In the genomic region with DNA sequence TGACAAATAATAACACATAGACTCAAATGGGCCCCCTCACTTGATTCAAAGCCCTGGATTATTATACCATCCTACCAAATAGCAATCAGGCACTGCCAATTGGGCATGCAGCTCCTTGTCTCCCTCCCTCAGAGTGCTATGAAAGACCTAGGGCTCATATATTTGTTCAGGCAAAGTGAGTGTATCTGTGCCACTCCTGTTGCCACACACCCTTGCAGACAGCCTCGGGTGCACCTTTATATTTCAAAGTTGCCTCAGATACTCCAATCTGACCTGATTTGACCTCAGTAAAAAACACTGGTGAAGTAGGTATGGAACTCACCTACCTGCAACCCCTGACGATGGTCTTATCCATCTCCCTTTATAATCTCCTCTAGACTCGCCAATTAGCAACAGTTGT, we compare ENCODE assay signal across 13 cellular contexts.
"Had no signal": no experiment of that assay in that cellular context is flagged by ENCODE, and none has a peak within 500 bp of the region (broad histone marks: within the 10 kb centered on the region; RNA-seq: fewer than 3 reads in every experiment).

No MANE protein-coding gene starts in this region.

- H3K36me3 Mint-ChIP-seq: neural progenitor cell had no signal

- H3K27ac Mint-ChIP-seq: activated CD4-positive, alpha-beta memory T cell treated with anti-CD3 and anti-CD28 coated beads for 36 hours; neural progenitor cell had no signal

- ATAC-seq: foreskin keratinocyte, pancreas had no signal

- DNase-seq: activated CD4-positive, alpha-beta memory T cell treated with anti-CD3 and anti-CD28 coated beads for 36 hours; activated CD4-positive, CD25-positive, alpha-beta regulatory T cell treated with anti-CD3 and anti-CD28 coated beads, Interleukin-2, amount 50 U/mL, for 72 hours; activated CD8-positive, alpha-beta memory T cell treated with anti-CD3 and anti-CD28 coated beads, Interleukin-2, amount 50 U/mL, for 4 hours; activated naive CD4-positive, alpha-beta T cell treated with anti-CD3 and anti-CD28 coated beads, Interleukin-2, amount 50 U/mL, for 16 hours; amygdala; brain microvascular endothelial cell; cerebellar nuclear complex; foreskin keratinocyte; pancreas; stimulated activated CD4-positive, alpha-beta T cell treated with anti-CD3 and anti-CD28 coated beads, Interleukin-4, amount 100 ng/mL, for 24 hours; T-helper 9 cell; tibial artery had no signal

- H3K9me3 Mint-ChIP-seq: activated CD4-positive, alpha-beta memory T cell treated with anti-CD3 and anti-CD28 coated beads for 36 hours; neural progenitor cell had no signal

- H3K4me3 Mint-ChIP-seq: activated CD4-positive, alpha-beta memory T cell treated with anti-CD3 and anti-CD28 coated beads for 36 hours; neural progenitor cell had no signal
